1 cellular context compared by ENCODE assay signal in genomic region chr15:70669966-70670658, GRCh38.
TF ChIP-seq lines count a peak whose summit lies in the region.

No MANE protein-coding gene starts in this region.

TF ChIP-seq in K562, 482 proteins besides CTCF, POLR2A, EP300 and RAD21:
- TF ChIP-seq ZKSCAN1 (IDR thresholded peaks at IDR 0.05; ENCODE audit: low read depth, low read length) (no peak), POLR2B (IDR thresholded peaks at IDR 0.05; ENCODE audit: low read depth, partially characterized antibody) (no peak), ILK (tag; IDR thresholded peaks at IDR 0.05; ENCODE audit: borderline replicate concordance, low read depth) (no peak), SMARCB1 (IDR thresholded peaks at IDR 0.05; ENCODE audit: insufficient read length, low read depth) (no peak), NRF1 (conservative IDR thresholded peaks at IDR 0.05 in 1 of 2, IDR thresholded peaks at IDR 0.05 in 1 of 2) (peak; percentile 86 to 88), SAFB (IDR thresholded peaks at IDR 0.05; ENCODE audit: borderline replicate concordance, low read depth, low read length) (no peak), HIVEP1 (CRISPR knock-in tag; IDR thresholded peaks at IDR 0.05) (no peak), RNF219 (CRISPR knock-in tag; IDR thresholded peaks at IDR 0.05) (no peak), KLF1 (tag; IDR thresholded peaks at IDR 0.05) (no peak), ZNF324 (CRISPR knock-in tag; IDR thresholded peaks at IDR 0.05) (no peak), CHD1 (IDR thresholded peaks at IDR 0.05; ENCODE audit: low read length) (no peak), MEIS2 (IDR thresholded peaks at IDR 0.05; ENCODE audit: partially characterized antibody) (peak; percentile 38), POLR3A (IDR thresholded peaks at IDR 0.05; ENCODE audit: borderline replicate concordance, extremely low read depth, insufficient read depth, insufficient read length) (no peak), RAD51 (IDR thresholded peaks at IDR 0.05; ENCODE audit: borderline replicate concordance, low read depth) (no peak), PPARD (CRISPR knock-in tag; IDR thresholded peaks at IDR 0.05) (no peak), ZFPM2 (CRISPR knock-in tag; IDR thresholded peaks at IDR 0.05) (no peak)
- TF ChIP-seq, protein P1, sequence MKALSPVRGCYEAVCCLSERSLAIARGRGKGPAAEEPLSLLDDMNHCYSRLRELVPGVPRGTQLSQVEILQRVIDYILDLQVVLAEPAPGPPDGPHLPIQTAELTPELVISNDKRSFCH (CRISPR knock-in tag; IDR thresholded peaks at IDR 0.05) = no peak
- TF ChIP-seq, protein P1 (tag; IDR thresholded peaks at IDR 0.05) = no peak
- TF ChIP-seq, protein P2, sequence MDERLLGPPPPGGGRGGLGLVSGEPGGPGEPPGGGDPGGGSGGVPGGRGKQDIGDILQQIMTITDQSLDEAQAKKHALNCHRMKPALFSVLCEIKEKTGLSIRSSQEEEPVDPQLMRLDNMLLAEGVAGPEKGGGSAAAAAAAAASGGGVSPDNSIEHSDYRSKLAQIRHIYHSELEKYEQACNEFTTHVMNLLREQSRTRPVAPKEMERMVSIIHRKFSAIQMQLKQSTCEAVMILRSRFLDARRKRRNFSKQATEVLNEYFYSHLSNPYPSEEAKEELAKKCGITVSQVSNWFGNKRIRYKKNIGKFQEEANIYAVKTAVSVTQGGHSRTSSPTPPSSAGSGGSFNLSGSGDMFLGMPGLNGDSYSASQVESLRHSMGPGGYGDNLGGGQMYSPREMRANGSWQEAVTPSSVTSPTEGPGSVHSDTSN (CRISPR knock-in tag; IDR thresholded peaks at IDR 0.05; ENCODE audit: low read depth) = no peak
- TF ChIP-seq, protein P2 (tag; conservative IDR thresholded peaks at IDR 0.05; ENCODE audit: low read depth) = 0 out of 2 replicates have a peak, but pooled peaks have one; percentile 14
- TF ChIP-seq, protein P3, sequence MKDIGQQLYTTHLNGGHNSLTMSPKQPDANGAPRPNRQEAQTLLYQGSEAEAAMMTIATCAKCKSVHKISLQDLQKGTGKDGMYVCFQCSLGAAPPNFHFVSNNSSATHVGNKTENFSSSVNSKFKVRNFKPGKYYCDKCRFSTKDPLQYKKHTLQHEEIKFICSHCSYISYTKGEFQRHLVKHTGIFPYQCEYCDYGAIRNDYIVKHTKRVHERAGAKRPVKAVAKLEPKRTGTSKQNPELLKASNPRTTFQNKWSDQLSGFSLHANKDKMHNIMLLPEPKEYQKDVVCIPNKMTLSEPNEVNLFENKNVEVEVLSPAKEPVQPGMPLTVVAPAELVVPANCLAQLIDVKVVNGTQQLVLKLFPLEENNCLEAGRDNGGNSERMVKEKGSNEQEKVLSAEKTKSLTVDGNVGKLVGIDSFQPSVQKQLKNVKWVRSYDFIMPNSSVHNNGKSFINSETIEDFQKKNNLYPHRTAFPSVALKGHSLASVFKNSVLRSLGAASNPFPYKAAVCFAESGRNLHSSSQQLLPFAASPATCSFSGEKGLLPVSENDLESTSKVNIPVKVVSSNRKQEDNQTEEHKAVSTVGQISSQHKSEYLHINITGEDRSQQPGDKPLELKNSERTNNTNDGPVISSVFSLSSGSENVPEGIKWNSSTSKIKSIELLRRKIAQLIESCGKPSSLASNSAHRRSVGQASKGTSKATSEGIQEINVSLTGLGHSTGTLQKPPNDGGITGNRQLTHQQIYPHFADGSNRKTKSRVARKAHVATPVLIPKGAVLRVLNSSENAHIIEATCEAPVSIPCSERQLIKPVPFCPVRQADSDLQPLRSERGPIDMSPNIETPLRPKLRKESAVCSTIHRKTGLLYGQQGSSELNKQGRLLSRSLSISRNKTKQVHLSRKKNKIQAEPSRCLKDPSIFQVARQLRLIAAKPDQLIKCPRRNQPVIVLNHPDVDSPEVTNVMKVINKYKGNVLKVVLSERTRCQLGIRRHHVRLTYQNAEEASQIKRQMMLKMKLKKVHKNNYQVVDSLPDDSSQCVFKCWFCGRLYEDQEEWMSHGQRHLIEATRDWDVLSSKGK (CRISPR knock-in tag; IDR thresholded peaks at IDR 0.05) = no peak
